ENCODE assay signal across 12 cellular contexts in the genomic region with DNA sequence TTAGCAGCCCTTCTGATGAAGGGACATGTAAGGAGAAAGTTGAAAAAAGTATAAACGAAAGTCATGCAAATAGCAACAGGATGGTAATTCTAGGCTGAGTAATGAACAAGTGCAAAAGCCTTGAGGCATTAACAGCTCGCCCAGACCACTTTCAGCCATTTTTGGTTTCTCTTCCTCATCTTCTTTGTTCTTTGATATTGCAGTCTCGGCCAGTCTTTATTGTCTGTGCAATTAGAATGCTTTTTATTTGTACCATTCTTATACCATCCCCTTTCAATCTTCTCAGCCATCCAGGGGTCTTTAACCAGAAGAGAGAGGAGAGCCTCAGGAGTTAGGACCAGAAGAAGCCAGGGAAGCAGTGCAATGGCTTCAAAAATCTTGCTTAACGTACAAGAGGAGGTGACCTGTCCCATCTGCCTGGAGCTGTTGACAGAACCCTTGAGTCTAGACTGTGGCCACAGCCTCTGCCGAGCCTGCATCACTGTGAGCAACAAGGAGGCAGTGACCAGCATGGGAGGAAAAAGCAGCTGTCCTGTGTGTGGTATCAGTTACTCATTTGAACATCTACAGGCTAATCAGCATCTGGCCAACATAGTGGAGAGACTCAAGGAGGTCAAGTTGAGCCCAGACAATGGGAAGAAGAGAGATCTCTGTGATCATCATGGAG. TPM values are rescaled to one million over a fixed set of nuclear protein-coding genes. Genes with fewer than 3 reads are reported as not detected.
A peak's percentile ranks its signal among the peaks of the same experiment; 100 is the strongest.
DNase-seq lines count a peak whose midpoint lies in the region; ATAC-seq and TF ChIP-seq lines count a peak whose summit lies in the region.
"Had no signal": no experiment of that assay in that cellular context is flagged by ENCODE, and none has a peak within 500 bp of the region (broad histone marks: within the 10 kb centered on the region; RNA-seq: fewer than 3 reads in every experiment).

No MANE protein-coding gene starts in this region.

- BruUV-seq in A673 (replicated peaks; lab: Mats Ljungman, UMichigan) = no TSS peak

- intact Hi-C loops in A673 (cut with micrococcal nuclease; ENCODE audit: unreplicated experiment) = no loop called here
- intact Hi-C loops in esophagus squamous epithelium (cut with DNase I) = no loop called here

- ATAC-seq in GM19452 (IDR thresholded peaks at IDR 0.05; ENCODE audit: unreplicated experiment) = peak; percentile 91
- ATAC-seq in HG03039 (IDR thresholded peaks at IDR 0.05; ENCODE audit: unreplicated experiment) = peak; percentile 96

- no peak for TF ChIP-seq CTCF in GM10266 (IDR thresholded peaks at IDR 0.05; ENCODE audit: control insufficient read depth, insufficient read depth, low read depth, missing control alignments)
- no peak for TF ChIP-seq CTCF in A673 (conservative IDR thresholded peaks at IDR 0.05; ENCODE audit: low read depth, low read length)
- no peak for TF ChIP-seq CTCF in esophagus squamous epithelium (IDR thresholded peaks at IDR 0.05)

- no peaks in the 10 kb centered on the region for H3K4me1 ChIP-seq in A673 (ENCODE audit: insufficient read depth, low read length, poor library complexity, severe bottlenecking)
- H3K4me1 ChIP-seq in esophagus squamous epithelium = no peaks in the 10 kb centered on the region

- no peak for TF ChIP-seq POLR2A in esophagus squamous epithelium (IDR thresholded peaks at IDR 0.05)

- no peaks in the 10 kb centered on the region for H3K27me3 ChIP-seq in A673 (replicated peaks; ENCODE audit: insufficient read depth, low read depth, low read length, poor library complexity)
- no peaks in the 10 kb centered on the region for H3K27me3 ChIP-seq in esophagus squamous epithelium

- 59 to 80% methylated on average over 5 of the region's 5 CpGs for WGBS in esophagus squamous epithelium, 2 donors

- DNase-seq in GM10266 (ENCODE audit: extremely low spot score) (peak; percentile 61), NOMO-1 treated with dmso at 0.1 percent for 144 hours (lab: John Stamatoyannopoulos, UW; ENCODE audit: unreplicated experiment) (peak; percentile 41), NCI-H1930 (lab: John Stamatoyannopoulos, UW) (no peak), NCI-H146 (lab: John Stamatoyannopoulos, UW) (no peak), A673 (ENCODE audit: low spot score) (no peak), esophagus squamous epithelium (lab: John Stamatoyannopoulos, UW) (no peak)
- DNase-seq: activated naive CD4-positive, alpha-beta T cell treated with Interleukin-2 at 50 U/mL for 16 hours; T-helper 9 cell had no signal

- H3K27ac ChIP-seq in A673 (ENCODE audit: low read depth, low read length, poor library complexity, severe bottlenecking) = no peak overlapping the region
- H3K27ac ChIP-seq in esophagus squamous epithelium = no peak overlapping the region

- H3K4me3 ChIP-seq in A673 (ENCODE audit: low read depth, low read length, poor library complexity, severe bottlenecking) = no peak overlapping the region
- H3K4me3 ChIP-seq in esophagus squamous epithelium = no peak overlapping the region
- H3K4me3 ChIP-seq: skin epidermis had no signal

- POLR2A ChIA-PET in A673 (lab: Charles Lee; ENCODE audit: low non-redundant PET) = no interaction called here

- CTCF ChIA-PET in A673 (lab: Charles Lee) = no interaction called here

- H3K36me3 ChIP-seq in A673 (ENCODE audit: insufficient read depth, low read length, poor library complexity, severe bottlenecking) = no peaks in the 10 kb centered on the region
- peaks cover 0 to 47% (median 0%) of the 10 kb centered on the region in 3 donors for H3K36me3 ChIP-seq in esophagus squamous epithelium

- no peaks in the 10 kb centered on the region for H3K9me3 ChIP-seq in A673 (ENCODE audit: low read depth, low read length, poor library complexity, severe bottlenecking)
- no peaks in the 10 kb centered on the region for H3K9me3 ChIP-seq in esophagus squamous epithelium

RNA-seq across cellular contexts. Expression of gene TRIM34, which starts 7.3 kb away (rescaled TPM):
- total RNA-seq in A673 (2021) (0.41 and 0.79 TPM in 2 replicates), esophagus squamous epithelium (1 to 10 TPM; 2.9 to 7.4 (median 6.2) TPM)

RNA-seq across cellular contexts. Expression of gene TRIM6, which starts 35.7 kb away (rescaled TPM):
- total RNA-seq in A673 (2021) (0.13 and 0.52 TPM in 2 replicates), esophagus squamous epithelium (1 to 10 TPM; 1.7 to 9.9 (median 6.4) TPM)

RNA-seq across cellular contexts. Expression of gene OR52B6, which starts 51.4 kb away (rescaled TPM):
- total RNA-seq in A673 (2021) = not detected in 2 replicates
- not detected for total RNA-seq in esophagus squamous epithelium
- total RNA-seq: temporal lobe had no signal

RNA-seq across cellular contexts. Expression of gene TRIM5, which starts 52.8 kb away (rescaled TPM):
- total RNA-seq in A673 (2021) = 17.9 and 18.2 TPM in 2 replicates
- total RNA-seq in esophagus squamous epithelium = 10 to 100 TPM; 12.6 to 15.7 (median 14.9) TPM

RNA-seq across cellular contexts. Expression of gene TRIM22, which starts 57.5 kb away (rescaled TPM):
- not detected in 2 replicates for total RNA-seq in A673 (2021)
- total RNA-seq in esophagus squamous epithelium = 10 to 100 TPM; 16.0 to 51.9 (median 32.1) TPM

Comparison
In these comparisons a context has a peak if more than half of its experiments do, and no peak if none do; other contexts are left out.
1. DNase-seq: peak in GM10266 (single experiment) and NOMO-1 treated with dmso at 0.1 percent for 144 hours (single experiment); none in NCI-H1930 (0 of 2), NCI-H146 (single experiment), A673 (single experiment) and esophagus squamous epithelium (single experiment).